In genomic region chr3:120742198-120743080, GRCh38 we compare ENCODE assay signal across 1 cellular context.
TF ChIP-seq lines count a peak whose summit lies in the region.

Gene GTF2E1 (plus strand): TSS chr3:120742744. CDS start chr3:120750553, 7,809 bp downstream.
A gene with protein sequence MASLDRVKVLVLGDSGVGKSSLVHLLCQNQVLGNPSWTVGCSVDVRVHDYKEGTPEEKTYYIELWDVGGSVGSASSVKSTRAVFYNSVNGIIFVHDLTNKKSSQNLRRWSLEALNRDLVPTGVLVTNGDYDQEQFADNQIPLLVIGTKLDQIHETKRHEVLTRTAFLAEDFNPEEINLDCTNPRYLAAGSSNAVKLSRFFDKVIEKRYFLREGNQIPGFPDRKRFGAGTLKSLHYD (minus strand): TSS chr3:120742516. CDS start chr3:120742507, 9 bp downstream.

TF ChIP-seq in HepG2, 621 proteins besides CTCF, POLR2A, EP300 and RAD21 (continued from another document and continues in another):
- TF ChIP-seq ZNF704 (CRISPR knock-in tag; IDR thresholded peaks at IDR 0.05; ENCODE audit: borderline replicate concordance) (no peak; the same call in 1 of the 2 replicates), HMGA1 (CRISPR knock-in tag; conservative IDR thresholded peaks at IDR 0.05) (no peak), RFXAP (CRISPR knock-in tag; IDR thresholded peaks at IDR 0.05; ENCODE audit: borderline replicate concordance) (peak; percentile 59; the same call in 1 of the 2 replicates), SP1 (IDR thresholded peaks at IDR 0.05) (no peak), SP1 (CRISPR knock-in tag; IDR thresholded peaks at IDR 0.05) (peak; percentile 97), TGIF2 (CRISPR knock-in tag; IDR thresholded peaks at IDR 0.05) (peak; percentile 54; the same call in 1 of the 2 replicates), NFYB (CRISPR knock-in tag; IDR thresholded peaks at IDR 0.05) (peak; percentile 88), TBX2 (CRISPR knock-in tag; IDR thresholded peaks at IDR 0.05; ENCODE audit: borderline replicate concordance) (peak; percentile 63; the same call in 1 of the 2 replicates), MED8 (CRISPR knock-in tag; IDR thresholded peaks at IDR 0.05; ENCODE audit: insufficient replicate concordance) (peak; percentile 55), ZNF274 (CRISPR knock-in tag; IDR thresholded peaks at IDR 0.05) (no peak), ETV5 (CRISPR knock-in tag; IDR thresholded peaks at IDR 0.05; ENCODE audit: borderline replicate concordance) (no peak), KLF15 (CRISPR knock-in tag; IDR thresholded peaks at IDR 0.05; ENCODE audit: borderline replicate concordance) (peak; percentile 40; the same call in 1 of the 2 replicates), ZNF784 (CRISPR knock-in tag; IDR thresholded peaks at IDR 0.05; ENCODE audit: borderline replicate concordance) (peak; percentile 60; the same call in 1 of the 2 replicates), KLF6 (CRISPR knock-in tag; IDR thresholded peaks at IDR 0.05) (peak; percentile 78), ZNF501 (CRISPR knock-in tag; IDR thresholded peaks at IDR 0.05) (peak; percentile 92), ZFP37 (CRISPR knock-in tag; IDR thresholded peaks at IDR 0.05; ENCODE audit: borderline replicate concordance) (peak; percentile 72; the same call in 1 of the 2 replicates), YY1 (IDR thresholded peaks at IDR 0.05; ENCODE audit: insufficient read depth, insufficient replicate concordance, low read depth, low read length) (peak; percentile 97), MBD4 (IDR thresholded peaks at IDR 0.05; ENCODE audit: borderline replicate concordance, low read length) (no peak), EED (CRISPR knock-in tag; IDR thresholded peaks at IDR 0.05) (0 out of 2 replicates have a peak, but pooled peaks have one; percentile 59), ZBED4 (CRISPR knock-in tag; IDR thresholded peaks at IDR 0.05; ENCODE audit: borderline replicate concordance) (0 out of 2 replicates have a peak, but pooled peaks have one; percentile 27), FOXK1 (CRISPR knock-in tag; IDR thresholded peaks at IDR 0.05; ENCODE audit: borderline replicate concordance, low read depth) (peak; percentile 87), ZFX (CRISPR knock-in tag; IDR thresholded peaks at IDR 0.05; ENCODE audit: low read depth) (peak; percentile 81), ZNF687 (CRISPR knock-in tag; IDR thresholded peaks at IDR 0.05) (peak; percentile 62), ZNF776 (CRISPR knock-in tag; IDR thresholded peaks at IDR 0.05) (no peak), ASH2L (IDR thresholded peaks at IDR 0.05; ENCODE audit: insufficient read length, low read depth, low read length) (peak; percentile 89), MXD4 (CRISPR knock-in tag; IDR thresholded peaks at IDR 0.05) (peak; percentile 45; the same call in 1 of the 2 replicates), ZKSCAN1 (IDR thresholded peaks at IDR 0.05; ENCODE audit: low read length) (peak; percentile 28; the same call in 1 of the 2 replicates), HIVEP1 (CRISPR knock-in tag; IDR thresholded peaks at IDR 0.05) (peak; percentile 60), SUZ12 (IDR thresholded peaks at IDR 0.05; ENCODE audit: low read depth, low read length) (peak; percentile 46)
- TF ChIP-seq, protein P1, sequence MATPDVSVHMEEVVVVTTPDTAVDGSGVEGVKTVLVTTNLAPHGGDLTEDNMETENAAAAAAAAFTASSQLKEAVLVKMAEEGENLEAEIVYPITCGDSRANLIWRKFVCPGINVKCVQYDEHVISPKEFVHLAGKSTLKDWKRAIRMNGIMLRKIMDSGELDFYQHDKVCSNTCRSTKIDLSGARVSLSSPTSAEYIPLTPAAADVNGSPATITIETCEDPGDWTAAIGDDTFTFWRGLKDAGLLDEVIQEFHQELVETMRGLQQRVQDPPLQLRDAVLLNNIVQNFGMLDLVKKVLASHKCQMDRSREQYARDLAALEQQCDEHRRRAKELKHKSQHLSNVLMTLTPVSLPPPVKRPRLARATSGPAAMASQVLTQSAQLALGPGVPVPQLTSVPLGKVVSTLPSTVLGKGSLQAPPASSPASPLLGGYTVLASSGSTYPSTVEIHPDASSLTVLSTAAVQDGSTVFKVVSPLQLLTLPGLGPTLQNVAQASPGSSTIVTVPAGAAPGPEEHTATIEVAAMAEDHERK (CRISPR knock-in tag; IDR thresholded peaks at IDR 0.05; ENCODE audit: low read depth): peak; percentile 82
- TF ChIP-seq, protein P2, sequence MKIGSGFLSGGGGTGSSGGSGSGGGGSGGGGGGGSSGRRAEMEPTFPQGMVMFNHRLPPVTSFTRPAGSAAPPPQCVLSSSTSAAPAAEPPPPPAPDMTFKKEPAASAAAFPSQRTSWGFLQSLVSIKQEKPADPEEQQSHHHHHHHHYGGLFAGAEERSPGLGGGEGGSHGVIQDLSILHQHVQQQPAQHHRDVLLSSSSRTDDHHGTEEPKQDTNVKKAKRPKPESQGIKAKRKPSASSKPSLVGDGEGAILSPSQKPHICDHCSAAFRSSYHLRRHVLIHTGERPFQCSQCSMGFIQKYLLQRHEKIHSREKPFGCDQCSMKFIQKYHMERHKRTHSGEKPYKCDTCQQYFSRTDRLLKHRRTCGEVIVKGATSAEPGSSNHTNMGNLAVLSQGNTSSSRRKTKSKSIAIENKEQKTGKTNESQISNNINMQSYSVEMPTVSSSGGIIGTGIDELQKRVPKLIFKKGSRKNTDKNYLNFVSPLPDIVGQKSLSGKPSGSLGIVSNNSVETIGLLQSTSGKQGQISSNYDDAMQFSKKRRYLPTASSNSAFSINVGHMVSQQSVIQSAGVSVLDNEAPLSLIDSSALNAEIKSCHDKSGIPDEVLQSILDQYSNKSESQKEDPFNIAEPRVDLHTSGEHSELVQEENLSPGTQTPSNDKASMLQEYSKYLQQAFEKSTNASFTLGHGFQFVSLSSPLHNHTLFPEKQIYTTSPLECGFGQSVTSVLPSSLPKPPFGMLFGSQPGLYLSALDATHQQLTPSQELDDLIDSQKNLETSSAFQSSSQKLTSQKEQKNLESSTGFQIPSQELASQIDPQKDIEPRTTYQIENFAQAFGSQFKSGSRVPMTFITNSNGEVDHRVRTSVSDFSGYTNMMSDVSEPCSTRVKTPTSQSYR (CRISPR knock-in tag; IDR thresholded peaks at IDR 0.05; ENCODE audit: borderline replicate concordance): peak; percentile 87
- TF ChIP-seq, protein P3, sequence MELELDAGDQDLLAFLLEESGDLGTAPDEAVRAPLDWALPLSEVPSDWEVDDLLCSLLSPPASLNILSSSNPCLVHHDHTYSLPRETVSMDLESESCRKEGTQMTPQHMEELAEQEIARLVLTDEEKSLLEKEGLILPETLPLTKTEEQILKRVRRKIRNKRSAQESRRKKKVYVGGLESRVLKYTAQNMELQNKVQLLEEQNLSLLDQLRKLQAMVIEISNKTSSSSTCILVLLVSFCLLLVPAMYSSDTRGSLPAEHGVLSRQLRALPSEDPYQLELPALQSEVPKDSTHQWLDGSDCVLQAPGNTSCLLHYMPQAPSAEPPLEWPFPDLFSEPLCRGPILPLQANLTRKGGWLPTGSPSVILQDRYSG (CRISPR knock-in tag; IDR thresholded peaks at IDR 0.05): 0 out of 2 replicates have a peak, but pooled peaks have one; percentile 29
- TF ChIP-seq, protein P4, sequence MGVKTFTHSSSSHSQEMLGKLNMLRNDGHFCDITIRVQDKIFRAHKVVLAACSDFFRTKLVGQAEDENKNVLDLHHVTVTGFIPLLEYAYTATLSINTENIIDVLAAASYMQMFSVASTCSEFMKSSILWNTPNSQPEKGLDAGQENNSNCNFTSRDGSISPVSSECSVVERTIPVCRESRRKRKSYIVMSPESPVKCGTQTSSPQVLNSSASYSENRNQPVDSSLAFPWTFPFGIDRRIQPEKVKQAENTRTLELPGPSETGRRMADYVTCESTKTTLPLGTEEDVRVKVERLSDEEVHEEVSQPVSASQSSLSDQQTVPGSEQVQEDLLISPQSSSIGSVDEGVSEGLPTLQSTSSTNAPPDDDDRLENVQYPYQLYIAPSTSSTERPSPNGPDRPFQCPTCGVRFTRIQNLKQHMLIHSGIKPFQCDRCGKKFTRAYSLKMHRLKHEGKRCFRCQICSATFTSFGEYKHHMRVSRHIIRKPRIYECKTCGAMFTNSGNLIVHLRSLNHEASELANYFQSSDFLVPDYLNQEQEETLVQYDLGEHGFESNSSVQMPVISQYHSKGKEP (CRISPR knock-in tag; IDR thresholded peaks at IDR 0.05): 0 out of 2 replicates have a peak, but pooled peaks have one; percentile 63
